ENCODE assay signal across 17 cellular contexts in the genomic region with DNA sequence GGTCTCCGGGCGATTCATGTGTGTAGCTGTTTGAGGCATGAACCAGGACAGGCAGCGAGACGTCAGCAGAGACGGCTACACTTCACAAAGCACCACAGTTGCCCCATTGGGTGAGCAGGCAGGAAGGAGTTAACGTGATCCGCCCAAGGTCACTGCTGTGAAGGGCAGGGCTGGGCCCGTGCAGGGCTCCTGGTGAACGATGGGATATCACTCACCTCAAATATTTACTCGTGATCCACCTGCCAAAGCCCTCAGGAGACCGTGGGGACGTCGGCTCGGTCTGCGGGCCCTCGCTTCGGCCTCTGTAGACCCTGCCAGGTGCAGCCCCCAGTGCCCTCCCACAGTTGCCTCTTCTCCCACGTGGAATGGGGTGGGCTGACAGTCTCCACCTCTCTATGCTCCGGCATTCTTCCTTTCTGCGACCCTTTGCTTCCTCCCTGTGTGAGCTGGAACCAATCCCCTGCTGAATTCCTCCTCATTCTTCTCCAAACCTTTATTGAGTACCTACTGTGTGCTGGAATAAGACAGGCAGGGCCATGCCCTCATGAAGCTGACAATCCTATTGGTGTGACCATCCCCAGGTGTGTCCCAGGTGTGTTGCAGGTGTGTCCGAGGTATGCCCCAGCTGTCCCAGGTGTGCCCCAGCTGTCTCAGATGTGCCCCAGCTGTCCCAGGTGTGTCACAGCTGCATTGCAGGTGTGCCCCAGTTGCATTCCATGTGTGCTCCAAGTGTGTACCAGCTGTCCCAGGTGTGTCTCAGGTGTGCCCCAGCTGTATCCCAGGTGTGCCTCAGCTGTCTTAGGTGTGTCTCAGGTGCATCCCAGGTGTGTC. TPM values are rescaled to one million over a fixed set of nuclear protein-coding genes. Genes with fewer than 3 reads are reported as not detected.
DNase-seq lines count a peak whose midpoint lies in the region; ATAC-seq and TF ChIP-seq lines count a peak whose summit lies in the region.
"Had no signal": no experiment of that assay in that cellular context is flagged by ENCODE, and none has a peak within 500 bp of the region (broad histone marks: within the 10 kb centered on the region; RNA-seq: fewer than 3 reads in every experiment).

No MANE protein-coding gene starts in this region.

- H3K4me1 Mint-ChIP-seq in CD14-positive monocyte (no peaks in the 10 kb centered on the region), chondrocyte (ENCODE audit: low read depth) (no peaks in the 10 kb centered on the region), neural progenitor cell (peaks cover 8% of the 10 kb centered on the region)

- H3K79me2 ChIP-seq in neural progenitor cell (ENCODE audit: low read depth): no peaks in the 10 kb centered on the region

- H3K27me3 ChIP-seq in BE2C: no peaks in the 10 kb centered on the region
- no peaks in the 10 kb centered on the region for H3K27me3 ChIP-seq in neural progenitor cell

- no peaks in the 10 kb centered on the region for H3K36me3 Mint-ChIP-seq in CD14-positive monocyte
- H3K36me3 Mint-ChIP-seq in chondrocyte (ENCODE audit: low read depth): peaks cover 7% of the 10 kb centered on the region
- no peaks in the 10 kb centered on the region for H3K36me3 Mint-ChIP-seq in neural progenitor cell

- DNase-seq in BE2C (peak; percentile 8), CD14-positive monocyte (ENCODE audit: low spot score) (peak; percentile 35), chondrocyte (ENCODE audit: low spot score) (peak; percentile 74), neural progenitor cell (ENCODE audit: low spot score) (no peak), NK-92 (lab: John Stamatoyannopoulos, UW; ENCODE audit: unreplicated experiment) (no peak)
- DNase-seq: DMS79, NCI-H187 treated with DMSO at 0.1 percent for 48 hours, NCI-H524 treated with DMSO at 0.1 percent for 48 hours, RPMI8226 had no signal

- no peak overlapping the region for H3K4me2 ChIP-seq in neural progenitor cell

- H3K4me3 ChIP-seq in BE2C (ENCODE audit: low read depth, low read length): no peak overlapping the region
- no peak overlapping the region for H3K4me3 ChIP-seq in neural progenitor cell
- H3K4me3 ChIP-seq: lung had no signal

- H3K27ac ChIP-seq in neural progenitor cell: no peak overlapping the region
- H3K27ac ChIP-seq: C4-2B had no signal

- no peak for TF ChIP-seq CTCF in BE2C (IDR thresholded peaks at IDR 0.05; ENCODE audit: low read depth, low read length)
- no peak for TF ChIP-seq CTCF in CD14-positive monocyte (IDR thresholded peaks at IDR 0.05)
- TF ChIP-seq CTCF in chondrocyte (IDR thresholded peaks at IDR 0.05): no peak
- TF ChIP-seq CTCF in neural progenitor cell (IDR thresholded peaks at IDR 0.05): no peak

- H3K36me3 ChIP-seq in BE2C: no peaks in the 10 kb centered on the region
- no peaks in the 10 kb centered on the region for H3K36me3 ChIP-seq in neural progenitor cell

- no peak overlapping the region for H3K9ac ChIP-seq in neural progenitor cell

- no peaks in the 10 kb centered on the region for H3F3A ChIP-seq in neural progenitor cell (ENCODE audit: low read depth)

- H3K4me3 Mint-ChIP-seq in CD14-positive monocyte (no peak overlapping the region), chondrocyte (ENCODE audit: unreplicated experiment) (no peak overlapping the region), neural progenitor cell (no peak overlapping the region)
- H3K4me3 Mint-ChIP-seq: stimulated activated naive CD8-positive, alpha-beta T cell treated with anti-CD3 and anti-CD28 coated beads, Interleukin-15, Interleukin-2, amounts not matched to agents 100 ng/mL and 50 ng/mL, for 24 hours had no signal

- no peaks in the 10 kb centered on the region for H3K9me3 ChIP-seq in BE2C
- H3K9me3 ChIP-seq in neural progenitor cell (ENCODE audit: low read depth): peaks cover 7% of the 10 kb centered on the region

- H2AFZ ChIP-seq in neural progenitor cell (replicated peaks): no peak overlapping the region

- H3K9me3 Mint-ChIP-seq in CD14-positive monocyte: peaks cover 10 to 22% (median 16%) of the 10 kb centered on the region in 7 donors
- peaks cover 25% of the 10 kb centered on the region for H3K9me3 Mint-ChIP-seq in chondrocyte (ENCODE audit: low read depth)
- peaks cover 6% of the 10 kb centered on the region for H3K9me3 Mint-ChIP-seq in neural progenitor cell

- H3K27ac Mint-ChIP-seq in CD14-positive monocyte (no peak overlapping the region), chondrocyte (ENCODE audit: unreplicated experiment) (no peak overlapping the region), neural progenitor cell (peak overlapping the region; percentile 48)
- H3K27ac Mint-ChIP-seq: activated T-helper 2 cell treated with anti-CD3 and anti-CD28 coated beads, Interferon-gamma antibody, Interleukin-2, Interleukin-4, amounts not matched to agents 10 μg/mL and 5 μg/mL and 100 μg/mL, durations not matched to agents 14 hours and 24 hours and 36 hours; stimulated activated naive CD8-positive, alpha-beta T cell treated with anti-CD3 and anti-CD28 coated beads, Interleukin-15, Interleukin-2, amounts not matched to agents 100 ng/mL and 50 ng/mL, for 24 hours had no signal

- H3K4me1 ChIP-seq in BE2C (no peaks in the 10 kb centered on the region), neural progenitor cell (no peaks in the 10 kb centered on the region)

- no peaks in the 10 kb centered on the region for H4K20me1 ChIP-seq in neural progenitor cell (ENCODE audit: low read depth)

- peaks cover 0 to 19% (median 2%) of the 10 kb centered on the region in 3 donors for H3K27me3 Mint-ChIP-seq in CD14-positive monocyte (ENCODE audit: low read depth in 3 of 3)
- H3K27me3 Mint-ChIP-seq in chondrocyte (ENCODE audit: low read depth): peaks cover 8% of the 10 kb centered on the region
- peaks cover 7% of the 10 kb centered on the region for H3K27me3 Mint-ChIP-seq in neural progenitor cell (ENCODE audit: insufficient read depth, low read depth)
- H3K27me3 Mint-ChIP-seq: stimulated activated naive CD8-positive, alpha-beta T cell treated with anti-CD3 and anti-CD28 coated beads, Interleukin-15, Interleukin-2, amounts not matched to agents 100 ng/mL and 50 ng/mL, for 24 hours had no signal

- ATAC-seq in HG03354 (IDR thresholded peaks at IDR 0.05; ENCODE audit: poor library complexity, severe bottlenecking, unreplicated experiment) (no peak), GM21529 (IDR thresholded peaks at IDR 0.05; ENCODE audit: unreplicated experiment) (no peak)

- intact Hi-C loops in CD14-positive monocyte (cut with micrococcal nuclease): no loop called here

RNA-seq across cellular contexts. Expression of gene GRK1, which starts 2.1 kb away (rescaled TPM):
- not detected for polyA plus RNA-seq in BE2C (2012; ENCODE audit: insufficient read depth, insufficient read length, low read depth)
- polyA plus RNA-seq in CD14-positive monocyte: not detected
- total RNA-seq in chondrocyte: 0.07 TPM in 1 of 3 replicates, not detected in the others
- 0.40 TPM in 1 of 2 replicates, not detected in the other for total RNA-seq in neural progenitor cell (ENCODE audit: low replicate concordance)
- total RNA-seq: skeletal muscle tissue had no signal

RNA-seq across cellular contexts. Expression of gene ATP4B, which starts 7.0 kb away (rescaled TPM):
- polyA plus RNA-seq in BE2C (2012; ENCODE audit: insufficient read depth, insufficient read length, low read depth): not detected
- polyA plus RNA-seq in CD14-positive monocyte: not detected
- total RNA-seq in chondrocyte (not detected in 3 replicates), neural progenitor cell (ENCODE audit: low replicate concordance) (not detected in 2 replicates)
- total RNA-seq: activated T-helper 2 cell treated with anti-CD3 and anti-CD28 coated beads, Interferon-gamma antibody, Interleukin-2, Interleukin-4, amounts not matched to agents 10 μg/mL and 5 μg/mL and 100 μg/mL, durations not matched to agents 14 hours and 24 hours and 36 hours; lung; skeletal muscle tissue had no signal
- polyA plus RNA-seq: lung, neural cell had no signal

Comparison
In these comparisons a context has a peak if more than half of its experiments do, and no peak if none do; other contexts are left out.
1. DNase-seq: peak in BE2C (single experiment), CD14-positive monocyte (single experiment) and chondrocyte (single experiment); none in neural progenitor cell (single experiment) and NK-92 (single experiment).